Comparison of ENCODE assay signal across 2 cellular contexts in genomic region chrX:140503714-140504351, GRCh38.
TF ChIP-seq lines count a peak whose summit lies in the region.

No MANE protein-coding gene starts in this region.

TF ChIP-seq in HepG2, 621 proteins besides CTCF, POLR2A, EP300 and RAD21:
- TF ChIP-seq CHD4 (IDR thresholded peaks at IDR 0.05; ENCODE audit: borderline replicate concordance, low read length) (no peak), NFKB2 (CRISPR knock-in tag; IDR thresholded peaks at IDR 0.05; ENCODE audit: borderline replicate concordance) (no peak), ZNF883 (CRISPR knock-in tag; IDR thresholded peaks at IDR 0.05; ENCODE audit: not compliant biosample characterization) (no peak), PAXIP1 (CRISPR knock-in tag; conservative IDR thresholded peaks at IDR 0.05) (no peak), ZNF646 (CRISPR knock-in tag; IDR thresholded peaks at IDR 0.05) (no peak), MEIS1 (CRISPR knock-in tag; IDR thresholded peaks at IDR 0.05; ENCODE audit: borderline replicate concordance) (no peak)

TF ChIP-seq in H1, 55 proteins besides CTCF, POLR2A, EP300 and RAD21:
- no peak for TF ChIP-seq ASH2L (IDR thresholded peaks at IDR 0.05; ENCODE audit: low read length)
- 0 out of 2 replicates have a peak, but pooled peaks have one; percentile 29 for TF ChIP-seq POLR2AphosphoS5 (IDR thresholded peaks at IDR 0.05; ENCODE audit: low read depth, low read length)
- TF ChIP-seq TAF1 (IDR thresholded peaks at IDR 0.05; ENCODE audit: low read depth, low read length) = peak; percentile 34; the same call in 1 of the 2 replicates
